In genomic region chr2:31234690-31235503, GRCh38 we compare ENCODE assay signal across 9 cellular contexts. TPM values are rescaled to one million over a fixed set of nuclear protein-coding genes. Genes with fewer than 3 reads are reported as not detected.
DNase-seq lines count a peak whose midpoint lies in the region; ATAC-seq and TF ChIP-seq lines count a peak whose summit lies in the region.
"Had no signal": no experiment of that assay in that cellular context is flagged by ENCODE, and none has a peak within 500 bp of the region (broad histone marks: within the 10 kb centered on the region; RNA-seq: fewer than 3 reads in every experiment).

No MANE protein-coding gene starts in this region.

- TF ChIP-seq POLR2A in sigmoid colon (IDR thresholded peaks at IDR 0.05) = no peak

- no peaks in the 10 kb centered on the region for H3K9me3 ChIP-seq in sigmoid colon

- peak overlapping the region; percentile 22 for H3K27ac Mint-ChIP-seq in glutamatergic neuron (ENCODE audit: unreplicated experiment)

- H3K36me3 ChIP-seq in sigmoid colon = no peaks in the 10 kb centered on the region

- no peak for TF ChIP-seq EP300 in sigmoid colon (IDR thresholded peaks at IDR 0.05)

- peak overlapping the region; percentile 73 for H3K4me3 ChIP-seq in WI38 (ENCODE audit: low read depth, low read length)
- H3K4me3 ChIP-seq in sigmoid colon = peak overlapping the region; percentile 28 to 68 (median 64)

- H3K4me1 Mint-ChIP-seq in glutamatergic neuron (ENCODE audit: low read depth, unreplicated experiment) = peaks cover 12% of the 10 kb centered on the region

- DNase-seq in G401 (ENCODE audit: low spot score) = peak; percentile 27
- no peak for DNase-seq in glutamatergic neuron
- DNase-seq in sigmoid colon = no peak
- DNase-seq in kidney tubule cell (ENCODE audit: low spot score) = no peak
- no peak for DNase-seq in NCI-H345 (lab: John Stamatoyannopoulos, UW)
- DNase-seq: MM.1S had no signal

- TF ChIP-seq CTCF in WI38 (IDR thresholded peaks at IDR 0.05; ENCODE audit: low read depth, low read length) (no peak), glutamatergic neuron (IDR thresholded peaks at IDR 0.05; ENCODE audit: partially characterized antibody, unreplicated experiment) (no peak), sigmoid colon (IDR thresholded peaks at IDR 0.05) (no peak)

- peaks cover 4% of the 10 kb centered on the region for H3K9me3 Mint-ChIP-seq in glutamatergic neuron (ENCODE audit: unreplicated experiment)

- H3K27me3 ChIP-seq in sigmoid colon = no peaks in the 10 kb centered on the region

- 69 to 84% methylated on average over 17 of the region's 17 CpGs for WGBS in sigmoid colon, 2 donors

- H3K27ac ChIP-seq in sigmoid colon = peak overlapping the region; percentile 14 to 76 (median 62)

- peak overlapping the region; percentile 82 for H3K4me3 Mint-ChIP-seq in glutamatergic neuron (ENCODE audit: unreplicated experiment)

- peaks cover 0 to 43% (median 26%) of the 10 kb centered on the region in 4 donors for H3K4me1 ChIP-seq in sigmoid colon

- no peak for ATAC-seq in GM21423 (IDR thresholded peaks at IDR 0.05; ENCODE audit: unreplicated experiment)
- no peak for ATAC-seq in activated CD4-positive, CD25-positive, alpha-beta regulatory T cell treated with anti-CD3 and anti-CD28 coated beads, Interleukin-2, amount 50 U/mL, for 24 hours

- intact Hi-C loops in sigmoid colon (cut with DNase I) = no loop called here

- H3K27me3 Mint-ChIP-seq in glutamatergic neuron (ENCODE audit: unreplicated experiment) = no peaks in the 10 kb centered on the region

- H3K36me3 Mint-ChIP-seq in glutamatergic neuron (ENCODE audit: unreplicated experiment) = no peaks in the 10 kb centered on the region

- in situ Hi-C loops in G401 (cut with HindIII; ENCODE audit: low sequenced_read_pairs) = no loop called here

RNA-seq across cellular contexts. Expression of gene EHD3, which starts 0.9 kb away (rescaled TPM):
- total RNA-seq in G401 (2014; rRNA removed; shearing (Covaris generic)) = 3.5 and 4.9 TPM in 2 replicates
- total RNA-seq in glutamatergic neuron (ENCODE audit: unreplicated experiment) (11.5 TPM), sigmoid colon (1 to 10 TPM; 2.3 to 7.8 (median 4.0) TPM)
- polyA plus RNA-seq in sigmoid colon = 1 to 10 TPM in 1 of 3 donors, under 1 TPM in 2; 0.60 to 4.0 (median 0.92) TPM

RNA-seq across cellular contexts. Expression of gene CAPN14, which starts 17.6 kb away (rescaled TPM):
- total RNA-seq in G401 (2014; rRNA removed; shearing (Covaris generic)) = not detected in 2 replicates
- total RNA-seq in glutamatergic neuron (ENCODE audit: unreplicated experiment) (0.25 TPM), sigmoid colon (under 1 TPM in 2 of 4 donors, not detected in 2; 0.16 to 0.27 TPM)
- polyA plus RNA-seq in sigmoid colon = under 1 TPM in 2 of 3 donors, not detected in 1; 0.23 to 0.25 TPM
